27 cellular contexts compared by ENCODE assay signal in genomic region chr16:72236866-72237265, GRCh38.
"Had no signal": no experiment of that assay in that cellular context is flagged by ENCODE, and none has a peak within 500 bp of the region (broad histone marks: within the 10 kb centered on the region; RNA-seq: fewer than 3 reads in every experiment).

No MANE protein-coding gene starts in this region.

- DNase-seq: activated CD4-positive, alpha-beta memory T cell treated with anti-CD3 and anti-CD28 coated beads for 36 hours; activated CD4-positive, alpha-beta T cell treated with anti-CD3 and anti-CD28 coated beads for 36 hours; activated CD4-positive, alpha-beta T cell treated with anti-CD3 and anti-CD28 coated beads, Interleukin-2, amount 10 ng/mL, durations not matched to agents 24 days and 14 days; activated CD4-positive, CD25-positive, alpha-beta regulatory T cell; activated CD4-positive, CD25-positive, alpha-beta regulatory T cell treated with anti-CD3 and anti-CD28 coated beads, Interleukin-2, amount 50 U/mL, for 72 hours; activated CD8-positive, alpha-beta memory T cell treated with anti-CD3 and anti-CD28 coated beads, Interleukin-2, amount 10 ng/mL, durations not matched to agents 7 days and 5 days; activated CD8-positive, alpha-beta memory T cell treated with anti-CD3 and anti-CD28 coated beads, Interleukin-2, amount 50 U/mL, for 4 hours; activated CD8-positive, alpha-beta T cell treated with anti-CD3 and anti-CD28 coated beads, Interleukin-2, amount 10 ng/mL, durations not matched to agents 7 days and 5 days; activated effector memory CD4-positive, alpha-beta T cell treated with anti-CD3 and anti-CD28 coated beads, Interleukin-2, amount 50 U/mL, for 16 hours; activated naive CD4-positive, alpha-beta T cell treated with anti-CD3 and anti-CD28 coated beads for 36 hours; activated naive CD8-positive, alpha-beta T cell treated with anti-CD3 and anti-CD28 coated beads for 36 hours; activated naive CD8-positive, alpha-beta T cell treated with anti-CD3 and anti-CD28 coated beads, Interleukin-2, amount 50 U/mL, for 24 hours; activated T-cell treated with anti-CD3 and anti-CD28 coated beads, Interleukin-2, amount 50 U/mL, for 1 hour; activated T-cell treated with anti-CD3 and anti-CD28 coated beads, Interleukin-2, amount 50 U/mL, for 48 hours; adrenal gland; amygdala; aorta; body of pancreas; dorsolateral prefrontal cortex; effector memory CD8-positive, alpha-beta T cell; foreskin fibroblast; gastrocnemius medialis; glutamatergic neuron; heart left ventricle; hypothalamus; T-helper 2 cell had no signal

- H3K4me1 ChIP-seq: adrenal gland, body of pancreas, gastrocnemius medialis, heart left ventricle had no signal

- H3K4me3 ChIP-seq: adrenal gland, body of pancreas, coronary artery, dorsolateral prefrontal cortex, gastrocnemius medialis, heart left ventricle had no signal

- H3K27ac ChIP-seq: adrenal gland, body of pancreas, coronary artery, dorsolateral prefrontal cortex, gastrocnemius medialis, heart left ventricle had no signal

- H3K9me3 ChIP-seq: adrenal gland, body of pancreas, gastrocnemius medialis, heart left ventricle had no signal

- H3K36me3 ChIP-seq: adrenal gland, gastrocnemius medialis, heart left ventricle had no signal

- H3K27me3 ChIP-seq: adrenal gland, body of pancreas, dorsolateral prefrontal cortex, gastrocnemius medialis had no signal
